8 cellular contexts compared by ENCODE assay signal in the genomic region with DNA sequence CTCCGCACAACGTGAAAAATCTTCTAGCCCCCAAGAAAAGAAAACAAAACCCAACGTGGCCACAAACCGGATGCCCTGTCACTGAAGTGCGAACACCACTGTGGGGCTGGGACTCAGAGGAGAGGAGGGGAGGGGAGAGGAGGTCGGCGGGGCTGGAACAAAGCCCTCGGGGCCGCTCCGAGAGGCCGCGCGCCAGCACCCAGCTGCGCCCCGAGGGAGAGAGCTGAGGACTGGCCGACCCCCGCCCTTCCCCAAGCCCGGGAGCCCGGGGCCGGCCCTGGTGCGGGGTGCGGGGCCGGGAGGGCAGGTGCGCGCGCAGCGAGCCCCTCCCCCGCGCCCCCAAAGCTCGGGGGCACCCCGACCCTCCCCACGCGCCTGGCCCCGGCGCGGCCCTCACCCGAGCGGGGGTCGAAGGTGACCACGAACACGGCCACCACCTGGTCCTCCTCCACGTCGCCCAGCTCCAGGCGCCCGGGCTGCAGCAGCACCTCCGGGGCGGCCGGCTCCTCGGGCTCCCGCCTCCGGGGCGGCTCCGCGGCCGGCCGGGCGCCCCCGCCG. TPM values are rescaled to one million over a fixed set of nuclear protein-coding genes. Genes with fewer than 3 reads are reported as not detected.
DNase-seq lines count a peak whose midpoint lies in the region; ATAC-seq and TF ChIP-seq lines count a peak whose summit lies in the region.

No MANE protein-coding gene starts in this region.

- H3K4me1 Mint-ChIP-seq in CD4-positive, alpha-beta memory T cell, result peaks cover 36 to 65% (median 47%) of the 10 kb centered on the region in 4 donors

- CTCF ChIA-PET in CD4-positive, alpha-beta memory T cell (lab: Charles Lee; ENCODE audit: partially characterized antibody), result interaction anchor here (0.6 to 6.5 kb wide), 6 partner anchors 34 to 85 kb away, joined by 3 to 67 read pairs (median 3); a partner anchor contains a TSS

- peak overlapping the region; percentile 87 to 95 (median 93) for H3K27ac Mint-ChIP-seq in CD4-positive, alpha-beta memory T cell

- H3K27ac ChIP-seq in CD4-positive, alpha-beta memory T cell (ENCODE audit: low read depth, low read length), result peak overlapping the region; percentile 74

- ATAC-seq in GM19328 (IDR thresholded peaks at IDR 0.05; ENCODE audit: unreplicated experiment) (peak; percentile 75), HG03442 (IDR thresholded peaks at IDR 0.05; ENCODE audit: unreplicated experiment) (peak; percentile 74), SK-N-SH treated with all-trans-retinoic acid at 6 μM for 48 hours (peak; percentile 77)

- H3K36me3 ChIP-seq in CD4-positive, alpha-beta memory T cell (ENCODE audit: insufficient read depth, low read length), result no peaks in the 10 kb centered on the region

- H3K9me3 Mint-ChIP-seq in CD4-positive, alpha-beta memory T cell, result peaks cover 0 to 2% (median 0%) of the 10 kb centered on the region in 8 donors

- peak; percentile 77 to 88 (median 79) for DNase-seq in CD4-positive, alpha-beta memory T cell
- peak; percentile 45 for DNase-seq in activated naive CD8-positive, alpha-beta T cell treated with anti-CD3 and anti-CD28 coated beads, Interleukin-2, amount 50 U/mL, for 16 hours (ENCODE audit: low read depth, low spot score)
- peak; percentile 43 for DNase-seq in hepatic stellate cell (ENCODE audit: low spot score)
- no peak for DNase-seq in skeletal muscle cell (ENCODE audit: low read depth)
- no peak for DNase-seq in A172 (ENCODE audit: low spot score)

- no peaks in the 10 kb centered on the region for H3K27me3 ChIP-seq in CD4-positive, alpha-beta memory T cell (ENCODE audit: insufficient read depth, low read length)

- no peaks in the 10 kb centered on the region for H3K9me3 ChIP-seq in CD4-positive, alpha-beta memory T cell (ENCODE audit: control insufficient read depth in 1 of 2, low read length in 2 of 2)

- peaks cover 0 to 2% of the 10 kb centered on the region in 2 donors for H3K27me3 Mint-ChIP-seq in CD4-positive, alpha-beta memory T cell

- H3K36me3 Mint-ChIP-seq in CD4-positive, alpha-beta memory T cell, result peaks cover 1 to 11% of the 10 kb centered on the region in 2 donors

- intact Hi-C loops in CD4-positive, alpha-beta memory T cell (cut with micrococcal nuclease), result loop anchor here (1.0 to 10.0 kb wide), 2 partner anchors 37 to 147 kb away; a partner anchor contains a TSS

- peaks cover 44% of the 10 kb centered on the region for H3K4me1 ChIP-seq in CD4-positive, alpha-beta memory T cell (ENCODE audit: insufficient read depth, low read length)

- POLR2A ChIA-PET in CD4-positive, alpha-beta memory T cell (lab: Charles Lee; ENCODE audit: partially characterized antibody), result interaction anchor here (0.6 to 3.8 kb wide), 15 partner anchors 8 to 687 kb away, joined by 3 to 89 read pairs (median 4); a partner anchor contains a TSS

- H3K4me3 ChIP-seq in CD4-positive, alpha-beta memory T cell (ENCODE audit: low read length in 2 of 2), result peak overlapping the region in 1 of 2 donors; percentile 57
- H3K4me3 ChIP-seq in skeletal muscle cell (ENCODE audit: low read depth, low read length), result peak overlapping the region; percentile 64

- peak overlapping the region; percentile 87 to 94 (median 90) for H3K4me3 Mint-ChIP-seq in CD4-positive, alpha-beta memory T cell

TF ChIP-seq in SK-N-SH treated with all-trans-retinoic acid at 6 μM for 48 hours, 23 proteins besides CTCF, POLR2A, EP300 and RAD21:
- TF ChIP-seq ZNF8 (CRISPR knock-in tag; IDR thresholded peaks at IDR 0.05) (no peak), ISL1 (CRISPR knock-in tag; IDR thresholded peaks at IDR 0.05) (no peak), ARNTL (CRISPR knock-in tag; IDR thresholded peaks at IDR 0.05; ENCODE audit: borderline replicate concordance, low read depth) (no peak), CSDC2 (CRISPR knock-in tag; IDR thresholded peaks at IDR 0.05) (no peak), RARB (CRISPR knock-in tag; IDR thresholded peaks at IDR 0.05) (no peak), PPARA (CRISPR knock-in tag; IDR thresholded peaks at IDR 0.05; ENCODE audit: borderline replicate concordance) (no peak), OSR1 (CRISPR knock-in tag; IDR thresholded peaks at IDR 0.05) (no peak)
- TF ChIP-seq, protein P1, sequence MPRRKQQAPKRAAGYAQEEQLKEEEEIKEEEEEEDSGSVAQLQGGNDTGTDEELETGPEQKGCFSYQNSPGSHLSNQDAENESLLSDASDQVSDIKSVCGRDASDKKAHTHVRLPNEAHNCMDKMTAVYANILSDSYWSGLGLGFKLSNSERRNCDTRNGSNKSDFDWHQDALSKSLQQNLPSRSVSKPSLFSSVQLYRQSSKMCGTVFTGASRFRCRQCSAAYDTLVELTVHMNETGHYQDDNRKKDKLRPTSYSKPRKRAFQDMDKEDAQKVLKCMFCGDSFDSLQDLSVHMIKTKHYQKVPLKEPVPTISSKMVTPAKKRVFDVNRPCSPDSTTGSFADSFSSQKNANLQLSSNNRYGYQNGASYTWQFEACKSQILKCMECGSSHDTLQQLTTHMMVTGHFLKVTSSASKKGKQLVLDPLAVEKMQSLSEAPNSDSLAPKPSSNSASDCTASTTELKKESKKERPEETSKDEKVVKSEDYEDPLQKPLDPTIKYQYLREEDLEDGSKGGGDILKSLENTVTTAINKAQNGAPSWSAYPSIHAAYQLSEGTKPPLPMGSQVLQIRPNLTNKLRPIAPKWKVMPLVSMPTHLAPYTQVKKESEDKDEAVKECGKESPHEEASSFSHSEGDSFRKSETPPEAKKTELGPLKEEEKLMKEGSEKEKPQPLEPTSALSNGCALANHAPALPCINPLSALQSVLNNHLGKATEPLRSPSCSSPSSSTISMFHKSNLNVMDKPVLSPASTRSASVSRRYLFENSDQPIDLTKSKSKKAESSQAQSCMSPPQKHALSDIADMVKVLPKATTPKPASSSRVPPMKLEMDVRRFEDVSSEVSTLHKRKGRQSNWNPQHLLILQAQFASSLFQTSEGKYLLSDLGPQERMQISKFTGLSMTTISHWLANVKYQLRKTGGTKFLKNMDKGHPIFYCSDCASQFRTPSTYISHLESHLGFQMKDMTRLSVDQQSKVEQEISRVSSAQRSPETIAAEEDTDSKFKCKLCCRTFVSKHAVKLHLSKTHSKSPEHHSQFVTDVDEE (CRISPR knock-in tag; IDR thresholded peaks at IDR 0.05), result no peak

RNA-seq across cellular contexts. Expression of a gene that starts 0.4 kb away (rescaled TPM):
- 10 to 100 TPM; 62.5 to 62.9 TPM for total RNA-seq in CD4-positive, alpha-beta memory T cell
- 10 to 100 TPM in 1 of 2 donors, 1 to 10 TPM in 1; 5.0 to 14.8 TPM for polyA plus RNA-seq in CD4-positive, alpha-beta memory T cell
- 7.5 and 8.7 TPM in 2 replicates for total RNA-seq in A172 (2014; rRNA removed; shearing (Covaris generic))

RNA-seq across cellular contexts. Expression of a gene that starts 6.6 kb away (rescaled TPM):
- total RNA-seq in CD4-positive, alpha-beta memory T cell, result not detected
- not detected for polyA plus RNA-seq in CD4-positive, alpha-beta memory T cell
- 0.05 TPM in 1 of 2 replicates, not detected in the other for total RNA-seq in A172 (2014; rRNA removed; shearing (Covaris generic))

RNA-seq across cellular contexts. Expression of a gene that starts 36.6 kb away (rescaled TPM):
- total RNA-seq in CD4-positive, alpha-beta memory T cell, result 10 to 100 TPM; 88.2 to 91.2 TPM
- polyA plus RNA-seq in CD4-positive, alpha-beta memory T cell, result 100 to 1,000 TPM; 314 to 366 TPM
- total RNA-seq in A172 (2014; rRNA removed; shearing (Covaris generic)), result 380 and 429 TPM in 2 replicates

Comparison
In these comparisons a context has a peak if more than half of its experiments do, and no peak if none do; other contexts are left out.
1. DNase-seq: peak in CD4-positive, alpha-beta memory T cell (5 of 5), activated naive CD8-positive, alpha-beta T cell treated with anti-CD3 and anti-CD28 coated beads, Interleukin-2, amount 50 U/mL, for 16 hours (single experiment) and hepatic stellate cell (single experiment); none in skeletal muscle cell (single experiment) and A172 (single experiment).
2. Peak in every context shown above with its lines, with median percentiles within 50 percentile points of each other: ATAC-seq.